ENCODE assay signal across 1 cellular context in the genomic region with DNA sequence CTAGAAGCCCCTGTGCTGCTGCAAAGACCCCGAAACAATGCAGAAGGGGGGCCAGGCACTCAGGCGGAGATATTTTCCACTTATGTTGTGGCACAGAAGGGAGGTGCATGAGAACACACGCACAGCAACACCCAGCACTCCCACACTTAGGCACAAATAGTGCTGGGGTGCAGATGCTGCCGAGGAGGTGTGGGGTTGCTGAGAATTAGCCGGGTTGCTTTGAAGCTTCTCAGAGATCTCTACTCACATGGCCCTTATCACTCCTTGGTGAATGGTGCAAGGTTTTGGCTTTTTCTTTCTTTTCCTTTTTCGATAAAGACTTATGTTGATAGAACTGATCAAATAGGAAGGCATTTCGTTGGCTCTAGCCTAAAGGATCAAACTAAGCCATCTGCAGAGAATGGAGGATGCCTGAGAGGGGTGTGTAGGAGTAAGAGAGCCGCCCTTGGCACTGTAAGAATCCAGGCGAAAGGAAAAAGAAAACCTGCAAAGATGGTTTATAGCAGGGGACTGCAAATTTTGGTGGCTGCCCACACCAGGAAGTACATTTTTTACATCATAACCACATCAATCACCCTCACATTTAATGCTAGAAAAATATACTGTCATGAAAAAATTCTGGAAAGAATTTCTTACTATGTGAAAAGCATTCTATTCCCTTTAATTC.
TF ChIP-seq lines count a peak whose summit lies in the region.

No MANE protein-coding gene starts in this region.

TF ChIP-seq in H1, 55 proteins besides CTCF, POLR2A, EP300 and RAD21:
- TF ChIP-seq CHD2 (IDR thresholded peaks at IDR 0.05; ENCODE audit: low read length) (no peak), HDAC6 (IDR thresholded peaks at IDR 0.05; ENCODE audit: low read depth, low read length) (no peak), RBBP5 (IDR thresholded peaks at IDR 0.05; ENCODE audit: borderline replicate concordance, low read depth, low read length) (no peak), BACH1 (IDR thresholded peaks at IDR 0.05; ENCODE audit: low read length) (no peak), TAF1 (IDR thresholded peaks at IDR 0.05; ENCODE audit: low read depth, low read length) (no peak), KDM1A (IDR thresholded peaks at IDR 0.05; ENCODE audit: borderline replicate concordance, low read length) (no peak), TEAD4 (IDR thresholded peaks at IDR 0.05; ENCODE audit: low read depth, low read length) (no peak), MAFK (IDR thresholded peaks at IDR 0.05; ENCODE audit: low read depth, low read length) (no peak), BRCA1 (IDR thresholded peaks at IDR 0.05; ENCODE audit: low read depth, low read length) (no peak), ZNF274 (IDR thresholded peaks at IDR 0.05; ENCODE audit: borderline replicate concordance, extremely low read depth, low read length) (no peak), NANOG (IDR thresholded peaks at IDR 0.05; ENCODE audit: insufficient read depth, low read depth, low read length, poor library complexity, severe bottlenecking) (no peak), CHD1 (IDR thresholded peaks at IDR 0.05; ENCODE audit: low read depth, low read length) (no peak), SIX5 (IDR thresholded peaks at IDR 0.05; ENCODE audit: low read depth, low read length) (no peak), FOSL1 (IDR thresholded peaks at IDR 0.05; ENCODE audit: insufficient read depth, low read depth, low read length) (no peak), SUZ12 (IDR thresholded peaks at IDR 0.05; ENCODE audit: low read length) (no peak), SP4 (IDR thresholded peaks at IDR 0.05; ENCODE audit: low read length) (no peak), TBP (IDR thresholded peaks at IDR 0.05; ENCODE audit: low read depth, low read length) (no peak)
- TF ChIP-seq, protein P1, sequence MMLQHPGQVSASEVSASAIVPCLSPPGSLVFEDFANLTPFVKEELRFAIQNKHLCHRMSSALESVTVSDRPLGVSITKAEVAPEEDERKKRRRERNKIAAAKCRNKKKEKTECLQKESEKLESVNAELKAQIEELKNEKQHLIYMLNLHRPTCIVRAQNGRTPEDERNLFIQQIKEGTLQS (IDR thresholded peaks at IDR 0.05; ENCODE audit: insufficient read depth, low read depth, low read length) = no peak
- TF ChIP-seq, protein P2, sequence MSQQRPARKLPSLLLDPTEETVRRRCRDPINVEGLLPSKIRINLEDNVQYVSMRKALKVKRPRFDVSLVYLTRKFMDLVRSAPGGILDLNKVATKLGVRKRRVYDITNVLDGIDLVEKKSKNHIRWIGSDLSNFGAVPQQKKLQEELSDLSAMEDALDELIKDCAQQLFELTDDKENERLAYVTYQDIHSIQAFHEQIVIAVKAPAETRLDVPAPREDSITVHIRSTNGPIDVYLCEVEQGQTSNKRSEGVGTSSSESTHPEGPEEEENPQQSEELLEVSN (IDR thresholded peaks at IDR 0.05) = no peak
